ENCODE assay signal across 29 cellular contexts in the genomic region with DNA sequence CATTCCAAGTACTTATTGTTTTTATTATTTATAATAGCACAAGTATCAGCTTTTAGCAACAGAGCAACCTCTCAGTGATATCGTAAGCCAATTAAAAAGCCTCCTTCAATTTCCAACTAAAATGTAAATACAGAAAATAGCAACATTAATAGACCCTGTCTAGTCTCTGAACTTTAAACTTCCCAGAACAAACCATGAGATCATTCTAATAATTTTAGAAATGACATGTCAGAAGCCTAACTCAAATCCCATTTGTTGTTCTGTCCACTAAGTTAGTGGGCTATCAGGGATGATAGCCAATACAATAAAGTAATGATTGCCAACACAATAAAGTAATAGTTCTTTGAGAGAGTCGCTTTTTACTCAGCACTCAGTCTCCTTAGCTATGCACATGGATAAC. TPM values are rescaled to one million over a fixed set of nuclear protein-coding genes. Genes with fewer than 3 reads are reported as not detected.
DNase-seq lines count a peak whose midpoint lies in the region; ATAC-seq and TF ChIP-seq lines count a peak whose summit lies in the region.
"Had no signal": no experiment of that assay in that cellular context is flagged by ENCODE, and none has a peak within 500 bp of the region (broad histone marks: within the 10 kb centered on the region; RNA-seq: fewer than 3 reads in every experiment).

No MANE protein-coding gene starts in this region.

- ATAC-seq in left ventricle myocardium superior, result peak; percentile 37
- ATAC-seq: A549; CD8-positive, alpha-beta T cell had no signal

- no peak for TF ChIP-seq CTCF in left ventricle myocardium inferior (IDR thresholded peaks at IDR 0.05; ENCODE audit: borderline replicate concordance)

- no peaks in the 10 kb centered on the region for H3K27me3 ChIP-seq in left ventricle myocardium inferior (ENCODE audit: low read depth)
- H3K27me3 ChIP-seq: BE2C; BLaER1; BLaER1 treated with 17β-estradiol and CSF1 and Interleukin-3, amounts not matched to agents 10 nM and 100 nM had no signal

- DNase-seq in left ventricle myocardium superior (no peak), left ventricle myocardium inferior (no peak)
- DNase-seq: 8988T; ACHN; AML-193; BE2C; C1 segment of cervical spinal cord; Caco-2; Calu3; CD4-positive, alpha-beta memory T cell; CD4-positive, alpha-beta T cell; CD4-positive, CD25-positive, alpha-beta regulatory T cell; CD8-positive, alpha-beta memory T cell; CD8-positive, alpha-beta T cell; COR-L47; DMS 273 treated with DMSO at 0.1 percent for 48 hours; DMS153; DMS53; DMS79; DMS79 treated with DMSO at 0.1 percent for 48 hours; DND-41; EL had no signal

- no peaks in the 10 kb centered on the region for H3K36me3 ChIP-seq in left ventricle myocardium inferior
- H3K36me3 ChIP-seq: BE2C; BLaER1; BLaER1 treated with 17β-estradiol and CSF1 and Interleukin-3, amounts not matched to agents 10 nM and 100 nM had no signal

- H3K4me3 ChIP-seq in left ventricle myocardium inferior, result no peak overlapping the region
- H3K4me3 ChIP-seq: A549; BLaER1; BLaER1 treated with 17β-estradiol and CSF1 and Interleukin-3, amounts not matched to agents 10 nM and 100 nM had no signal

- no peaks in the 10 kb centered on the region for H3K9me3 ChIP-seq in left ventricle myocardium inferior (replicated peaks)
- H3K9me3 ChIP-seq: BE2C, Caco-2 had no signal

- H3K27ac ChIP-seq in left ventricle myocardium inferior (replicated peaks), result no peak overlapping the region
- H3K27ac ChIP-seq: 22Rv1; A549; BLaER1; BLaER1 treated with 17β-estradiol and CSF1 and Interleukin-3, amounts not matched to agents 10 nM and 100 nM; C4-2B had no signal

- intact Hi-C loops in left ventricle myocardium superior (cut with micrococcal nuclease), result no loop called here
- intact Hi-C loops in left ventricle myocardium inferior (cut with micrococcal nuclease), result no loop called here

- H3K4me1 ChIP-seq in left ventricle myocardium inferior, result peaks cover 11% of the 10 kb centered on the region
- H3K4me1 ChIP-seq: BE2C; BLaER1 treated with 17β-estradiol and CSF1 and Interleukin-3, amounts not matched to agents 10 nM and 100 nM had no signal

RNA-seq across cellular contexts. Expression of a gene that starts 22.3 kb away (rescaled TPM):
- total RNA-seq in left ventricle myocardium superior (10.6 TPM), left ventricle myocardium inferior (7.4 TPM)
- total RNA-seq: A172, A673, Calu3 had no signal
